8 cellular contexts compared by ENCODE assay signal in the genomic region with DNA sequence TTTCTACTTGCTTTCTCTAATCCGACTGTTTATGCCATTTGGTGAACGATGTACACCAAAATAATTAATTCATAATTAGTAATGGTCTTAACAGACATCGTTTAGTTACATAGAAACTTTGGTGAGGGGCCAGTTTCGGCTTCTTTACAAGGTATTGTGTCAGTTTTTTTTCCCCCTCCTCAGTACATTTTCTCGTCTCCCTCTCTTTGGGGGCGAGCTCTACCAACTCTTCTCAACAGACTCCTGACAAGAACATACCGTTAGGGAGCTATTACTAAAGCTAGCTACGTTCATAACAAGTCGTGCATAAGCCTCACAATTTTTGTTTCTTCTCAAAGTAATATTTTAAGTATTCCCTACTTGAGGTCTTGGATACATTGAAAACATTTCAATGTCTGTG. TPM values are rescaled to one million over a fixed set of nuclear protein-coding genes. Genes with fewer than 3 reads are reported as not detected.
DNase-seq lines count a peak whose midpoint lies in the region; ATAC-seq and TF ChIP-seq lines count a peak whose summit lies in the region.

No MANE protein-coding gene starts in this region.

- POLR2A ChIA-PET in SK-N-SH (lab: Yijun Ruan, JAX), result interaction anchor here (1.2 kb wide), 1 partner anchor 27 kb away, joined by 3 read pairs; no protein-coding TSS in a partner anchor
- POLR2A ChIA-PET in activated CD4-positive, alpha-beta memory T cell treated with anti-CD3 and anti-CD28 coated beads for 36 hours (lab: Charles Lee), result interaction anchor here (1.6 to 2.8 kb wide), 5 partner anchors 9 to 556 kb away, joined by 3 to 26 read pairs (median 8); a partner anchor contains a TSS

- no peak for DNase-seq in SK-N-SH
- DNase-seq in activated CD4-positive, alpha-beta memory T cell treated with anti-CD3 and anti-CD28 coated beads for 36 hours, result no peak
- no peak for DNase-seq in stomach
- no peak for DNase-seq in ecto neural progenitor cell (ENCODE audit: low spot score)
- no peak for DNase-seq in hepatic stellate cell (ENCODE audit: low spot score)

- H3K36me3 ChIP-seq in SK-N-SH (replicated peaks in 1 of 2; ENCODE audit: control insufficient read depth in 1 of 2, insufficient read depth in 2 of 2, low read length in 1 of 2) (no peaks in the 10 kb centered on the region), stomach (no peaks in the 10 kb centered on the region)

- H3K4me3 ChIP-seq in SK-N-SH (ENCODE audit: low read depth in 2 of 2, low read length in 1 of 2) (peak overlapping the region; percentile 96 to 97), iPS-11a (ENCODE audit: low read depth, low read length) (peak overlapping the region; percentile 97), stomach (peak overlapping the region; percentile 75 to 100 (median 90))

- no peaks in the 10 kb centered on the region for H3K27me3 Mint-ChIP-seq in activated CD4-positive, alpha-beta memory T cell treated with anti-CD3 and anti-CD28 coated beads for 36 hours

- no peaks in the 10 kb centered on the region for H3K27me3 ChIP-seq in SK-N-SH (ENCODE audit: insufficient read depth)
- H3K27me3 ChIP-seq in stomach, result no peaks in the 10 kb centered on the region

- CTCF ChIA-PET in SK-N-SH (lab: Yijun Ruan, JAX), result interaction anchor here (0.7 to 2.1 kb wide), 8 partner anchors 9 to 416 kb away, joined by 3 to 9 read pairs (median 4); no protein-coding TSS in a partner anchor
- CTCF ChIA-PET in activated CD4-positive, alpha-beta memory T cell treated with anti-CD3 and anti-CD28 coated beads for 36 hours (lab: Charles Lee), result interaction anchor here (1.0 to 2.4 kb wide), 6 partner anchors 11 to 672 kb away, joined by 3 to 15 read pairs (median 5); a partner anchor contains a TSS

- 7% methylated on average over 9 of the region's 9 CpGs for WGBS in SK-N-SH (ENCODE audit: low lambda C conversion rate)
- 2 to 7% (median 3%) methylated on average over 9 of the region's 9 CpGs for WGBS in stomach, 5 donors

- no peaks in the 10 kb centered on the region for H3K9me3 ChIP-seq in SK-N-SH
- H3K9me3 ChIP-seq in stomach, result no peaks in the 10 kb centered on the region

- peak overlapping the region; percentile 90 for H3K4me2 ChIP-seq in SK-N-SH

- TF ChIP-seq CTCF in SK-N-SH (IDR thresholded peaks at IDR 0.05) (no peak), stomach (IDR thresholded peaks at IDR 0.05) (no peak)

- TF ChIP-seq POLR2A in stomach (IDR thresholded peaks at IDR 0.05), result no peak

- H3K79me2 ChIP-seq in SK-N-SH (ENCODE audit: insufficient read depth), result peaks cover 78% of the 10 kb centered on the region

- peak overlapping the region; percentile 96 for H3K27ac Mint-ChIP-seq in activated CD4-positive, alpha-beta memory T cell treated with anti-CD3 and anti-CD28 coated beads for 36 hours

- intact Hi-C loops in activated CD4-positive, alpha-beta memory T cell treated with anti-CD3 and anti-CD28 coated beads for 36 hours (cut with micrococcal nuclease), result loop anchor here (1.0 to 10.0 kb wide), 4 partner anchors 8 to 672 kb away; no protein-coding TSS in a partner anchor
- intact Hi-C loops in stomach (cut with DNase I; ENCODE audit: low total_unique reads), result no loop called here

- peaks cover 39% of the 10 kb centered on the region for H4K20me1 ChIP-seq in SK-N-SH (ENCODE audit: insufficient read depth)

- H3K36me3 Mint-ChIP-seq in activated CD4-positive, alpha-beta memory T cell treated with anti-CD3 and anti-CD28 coated beads for 36 hours, result peaks cover 3% of the 10 kb centered on the region

- H3K27ac ChIP-seq in SK-N-SH (ENCODE audit: low read depth in 2 of 2, low read length in 1 of 2) (peak overlapping the region in 1 of 2 experiments; percentile 93; a peak in 2 of 4 replicates), stomach (peak overlapping the region in 1 of 5 donors; percentile 95)

- no peak overlapping the region for H2AFZ ChIP-seq in SK-N-SH (ENCODE audit: low read depth)

- peak overlapping the region; percentile 88 for H3K4me3 Mint-ChIP-seq in activated CD4-positive, alpha-beta memory T cell treated with anti-CD3 and anti-CD28 coated beads for 36 hours

- H3K9me2 ChIP-seq in SK-N-SH, result no peaks in the 10 kb centered on the region

- TF ChIP-seq RAD21 in SK-N-SH (IDR thresholded peaks at IDR 0.05; ENCODE audit: low read length), result no peak

- H3K9ac ChIP-seq in SK-N-SH, result peak overlapping the region; percentile 89

- H3K9me3 Mint-ChIP-seq in activated CD4-positive, alpha-beta memory T cell treated with anti-CD3 and anti-CD28 coated beads for 36 hours, result no peaks in the 10 kb centered on the region

- ATAC-seq in SK-N-SH treated with all-trans-retinoic acid at 6 μM for 48 hours, result no peak
- no peak for ATAC-seq in GM18498 (IDR thresholded peaks at IDR 0.05; ENCODE audit: unreplicated experiment)

- peaks cover 15% of the 10 kb centered on the region for H3F3A ChIP-seq in SK-N-SH (replicated peaks; ENCODE audit: insufficient read depth)

- peaks cover 45% of the 10 kb centered on the region for H3K4me1 Mint-ChIP-seq in activated CD4-positive, alpha-beta memory T cell treated with anti-CD3 and anti-CD28 coated beads for 36 hours (ENCODE audit: low read depth)

- H3K4me1 ChIP-seq in SK-N-SH (ENCODE audit: control insufficient read depth in 1 of 2, insufficient read depth in 2 of 2, low read depth in 1 of 2, low read length in 1 of 2) (peaks cover 7 to 20% of the 10 kb centered on the region in 2 experiments; a peak in 3 of 4 replicates), stomach (peaks cover 14 to 72% (median 60%) of the 10 kb centered on the region in 4 donors)

- TF ChIP-seq EP300 in SK-N-SH (IDR thresholded peaks at IDR 0.05; ENCODE audit: borderline replicate concordance in 1 of 2, low read depth in 1 of 2, low read length in 1 of 2) (no peak), stomach (IDR thresholded peaks at IDR 0.05) (no peak)

TF ChIP-seq in SK-N-SH, 30 proteins besides CTCF, POLR2A, EP300 and RAD21:
- TF ChIP-seq, protein P1, sequence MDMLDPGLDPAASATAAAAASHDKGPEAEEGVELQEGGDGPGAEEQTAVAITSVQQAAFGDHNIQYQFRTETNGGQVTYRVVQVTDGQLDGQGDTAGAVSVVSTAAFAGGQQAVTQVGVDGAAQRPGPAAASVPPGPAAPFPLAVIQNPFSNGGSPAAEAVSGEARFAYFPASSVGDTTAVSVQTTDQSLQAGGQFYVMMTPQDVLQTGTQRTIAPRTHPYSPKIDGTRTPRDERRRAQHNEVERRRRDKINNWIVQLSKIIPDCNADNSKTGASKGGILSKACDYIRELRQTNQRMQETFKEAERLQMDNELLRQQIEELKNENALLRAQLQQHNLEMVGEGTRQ (IDR thresholded peaks at IDR 0.05; ENCODE audit: borderline replicate concordance, low read depth, low read length), result no peak
- no peak for TF ChIP-seq RFX5 (IDR thresholded peaks at IDR 0.05; ENCODE audit: low read length)
- TF ChIP-seq, protein P2, sequence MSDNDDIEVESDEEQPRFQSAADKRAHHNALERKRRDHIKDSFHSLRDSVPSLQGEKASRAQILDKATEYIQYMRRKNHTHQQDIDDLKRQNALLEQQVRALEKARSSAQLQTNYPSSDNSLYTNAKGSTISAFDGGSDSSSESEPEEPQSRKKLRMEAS (IDR thresholded peaks at IDR 0.05; ENCODE audit: low read depth), result no peak
- no peak for TF ChIP-seq TAF1 (IDR thresholded peaks at IDR 0.05; ENCODE audit: borderline replicate concordance, low read depth, low read length)
- no peak for TF ChIP-seq EZH2phosphoT487 (IDR thresholded peaks at IDR 0.05; ENCODE audit: borderline replicate concordance, low read depth)
- no peak for TF ChIP-seq MXI1 (IDR thresholded peaks at IDR 0.05; ENCODE audit: low read depth, low read length)
- no peak for TF ChIP-seq GATA2 (CRISPR knock-in tag; IDR thresholded peaks at IDR 0.05)

TF ChIP-seq in SK-N-SH treated with all-trans-retinoic acid at 6 μM for 48 hours, 23 proteins besides CTCF, POLR2A, EP300 and RAD21 (continues in another document):
- TF ChIP-seq ZFP3 (CRISPR knock-in tag; IDR thresholded peaks at IDR 0.05) (no peak), TOX (CRISPR knock-in tag; IDR thresholded peaks at IDR 0.05; ENCODE audit: borderline replicate concordance) (no peak), GLIS3 (CRISPR knock-in tag; IDR thresholded peaks at IDR 0.05) (no peak), SNAI2 (CRISPR knock-in tag; IDR thresholded peaks at IDR 0.05) (no peak), ZNF70 (CRISPR knock-in tag; IDR thresholded peaks at IDR 0.05) (no peak), ARNTL (CRISPR knock-in tag; IDR thresholded peaks at IDR 0.05; ENCODE audit: borderline replicate concordance, low read depth) (no peak), RARB (CRISPR knock-in tag; IDR thresholded peaks at IDR 0.05) (no peak), ZFP30 (CRISPR knock-in tag; IDR thresholded peaks at IDR 0.05) (no peak)
- TF ChIP-seq, protein P3, sequence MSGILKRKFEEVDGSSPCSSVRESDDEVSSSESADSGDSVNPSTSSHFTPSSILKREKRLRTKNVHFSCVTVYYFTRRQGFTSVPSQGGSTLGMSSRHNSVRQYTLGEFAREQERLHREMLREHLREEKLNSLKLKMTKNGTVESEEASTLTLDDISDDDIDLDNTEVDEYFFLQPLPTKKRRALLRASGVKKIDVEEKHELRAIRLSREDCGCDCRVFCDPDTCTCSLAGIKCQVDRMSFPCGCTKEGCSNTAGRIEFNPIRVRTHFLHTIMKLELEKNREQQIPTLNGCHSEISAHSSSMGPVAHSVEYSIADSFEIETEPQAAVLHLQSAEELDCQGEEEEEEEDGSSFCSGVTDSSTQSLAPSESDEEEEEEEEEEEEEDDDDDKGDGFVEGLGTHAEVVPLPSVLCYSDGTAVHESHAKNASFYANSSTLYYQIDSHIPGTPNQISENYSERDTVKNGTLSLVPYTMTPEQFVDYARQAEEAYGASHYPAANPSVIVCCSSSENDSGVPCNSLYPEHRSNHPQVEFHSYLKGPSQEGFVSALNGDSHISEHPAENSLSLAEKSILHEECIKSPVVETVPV (CRISPR knock-in tag; IDR thresholded peaks at IDR 0.05), result no peak

RNA-seq across cellular contexts. Expression of a gene that starts 1.4 kb away (rescaled TPM):
- polyA plus RNA-seq in SK-N-SH (2012; rRNA removed), result 10.9 and 14.8 TPM in 2 replicates
- 12.9 and 20.9 TPM in 2 replicates for polyA plus RNA-seq in SK-N-SH (2012; cell fraction: cytosol; rRNA removed)
- polyA plus RNA-seq in SK-N-SH (2012; cell fraction: nucleus; rRNA removed), result 21.8 and 38.2 TPM in 2 replicates
- total RNA-seq in activated CD4-positive, alpha-beta memory T cell treated with anti-CD3 and anti-CD28 coated beads for 36 hours, result 100 to 1,000 TPM; 178 to 182 TPM
- 100 to 1,000 TPM in 2 of 5 donors, 10 to 100 TPM in 3; 50.4 to 156 (median 96.5) TPM for total RNA-seq in stomach
- polyA plus RNA-seq in stomach, result 10 to 100 TPM; 12.8 to 27.6 (median 16.6) TPM

RNA-seq across cellular contexts. Expression of a gene that starts 39.3 kb away (rescaled TPM):
- polyA plus RNA-seq in SK-N-SH (2012; rRNA removed) (0.10 and 0.16 TPM in 2 replicates), stomach (not detected)
- 0.15 and 0.16 TPM in 2 replicates for polyA plus RNA-seq in SK-N-SH (2012; cell fraction: cytosol; rRNA removed)
- polyA plus RNA-seq in SK-N-SH (2012; cell fraction: nucleus; rRNA removed), result 0.15 and 0.23 TPM in 2 replicates
- total RNA-seq in activated CD4-positive, alpha-beta memory T cell treated with anti-CD3 and anti-CD28 coated beads for 36 hours, result not detected
- total RNA-seq in stomach, result not detected
